Comparison of ENCODE assay signal across 14 cellular contexts in genomic region chr2:154143105-154143504, GRCh38.
A peak's percentile ranks its signal among the peaks of the same experiment; 100 is the strongest.
DNase-seq lines count a peak whose midpoint lies in the region; ATAC-seq and TF ChIP-seq lines count a peak whose summit lies in the region.
"Had no signal": no experiment of that assay in that cellular context is flagged by ENCODE, and none has a peak within 500 bp of the region (broad histone marks: within the 10 kb centered on the region; RNA-seq: fewer than 3 reads in every experiment).

No MANE protein-coding gene starts in this region.

- no peak overlapping the region for H3K56ac ChIP-seq in H9 (ENCODE audit: insufficient read length, low read depth, low read length)

- peak; percentile 49 for DNase-seq in H9
- no peak for DNase-seq in RWPE2 (ENCODE audit: low spot score)
- DNase-seq in smooth muscle cell (lab: John Stamatoyannopoulos, UW; ENCODE audit: unreplicated experiment): no peak
- no peak for DNase-seq in spleen
- DNase-seq in NCI-H510A treated with DMSO at 0.1 percent for 48 hours (lab: John Stamatoyannopoulos, UW): no peak
- no peak for DNase-seq in esophagus squamous epithelium (lab: John Stamatoyannopoulos, UW)
- DNase-seq: CD4-positive, alpha-beta memory T cell; DMS79; NCI-H187 treated with DMSO at 0.1 percent for 48 hours; NCI-H2171; NCI-H446 treated with DMSO at 0.1 percent for 48 hours; Peyer's patch; SHP77 had no signal

- H3K4me2 ChIP-seq in H9 (ENCODE audit: insufficient read depth, insufficient read length, low read length) (no peak overlapping the region), smooth muscle cell (no peak overlapping the region)

- H3F3A ChIP-seq in smooth muscle cell (ENCODE audit: low read depth): peaks cover 5% of the 10 kb centered on the region

- no peak overlapping the region for H2BK120ac ChIP-seq in H9 (ENCODE audit: low read depth, low read length, poor library complexity, severe bottlenecking)

- no CpG with 5 or more reads among the region's 4 CpGs for WGBS in H9 (ENCODE audit: extremely low coverage, insufficient read length, low lambda C conversion rate)
- 95% methylated on average over 4 of the region's 4 CpGs for WGBS in smooth muscle cell (ENCODE audit: low lambda C conversion rate)
- 75 to 89% (median 83%) methylated on average over 4 of the region's 4 CpGs for WGBS in spleen, 5 donors
- WGBS in esophagus squamous epithelium, 2 donors: 78 to 79% methylated on average over 4 of the region's 4 CpGs

- no peak overlapping the region for H3K4me3 ChIP-seq in RWPE2 (ENCODE audit: severe bottlenecking)
- no peak overlapping the region for H3K4me3 ChIP-seq in iPS-18a (ENCODE audit: low read length)
- H3K4me3 ChIP-seq in smooth muscle cell: no peak overlapping the region
- no peak overlapping the region for H3K4me3 ChIP-seq in spleen
- no peak overlapping the region for H3K4me3 ChIP-seq in esophagus squamous epithelium
- H3K4me3 ChIP-seq: Peyer's patch had no signal

- H2BK12ac ChIP-seq in H9 (ENCODE audit: insufficient read length, low read depth, low read length): no peak overlapping the region

- no peaks in the 10 kb centered on the region for H3K79me2 ChIP-seq in H9 (ENCODE audit: insufficient read depth, low read length)
- no peaks in the 10 kb centered on the region for H3K79me2 ChIP-seq in smooth muscle cell (ENCODE audit: low read depth)

- H3K23me2 ChIP-seq in H9 (ENCODE audit: insufficient read length, low read depth, low read length, poor library complexity, severe bottlenecking): no peaks in the 10 kb centered on the region

- no peak overlapping the region for H4K91ac ChIP-seq in H9 (ENCODE audit: insufficient read length, low read depth, low read length)

- TF ChIP-seq CTCF in H9 (conservative IDR thresholded peaks at IDR 0.05): no peak
- TF ChIP-seq CTCF in RWPE2 (IDR thresholded peaks at IDR 0.05; ENCODE audit: poor library complexity, severe bottlenecking): no peak
- no peak for TF ChIP-seq CTCF in smooth muscle cell (IDR thresholded peaks at IDR 0.05; ENCODE audit: borderline replicate concordance, insufficient read depth, poor library complexity, severe bottlenecking)
- TF ChIP-seq CTCF in spleen (IDR thresholded peaks at IDR 0.05 in 8 of 11, conservative IDR thresholded peaks at IDR 0.05 in 3 of 11): no peak
- no peak for TF ChIP-seq CTCF in esophagus squamous epithelium (IDR thresholded peaks at IDR 0.05)

- H3K79me1 ChIP-seq in H9 (ENCODE audit: insufficient read depth, low read depth, low read length, poor library complexity, severe bottlenecking): no peaks in the 10 kb centered on the region

- H3T11ph ChIP-seq in H9 (ENCODE audit: low read length): no peak overlapping the region

- H3K9me3 Mint-ChIP-seq in H9: peaks cover 0 to 3% of the 10 kb centered on the region in 2 experiments; a peak in 2 of 5 replicates

- H3K4me3 Mint-ChIP-seq in H9: no peak overlapping the region
- H3K4me3 Mint-ChIP-seq: CD4-positive, alpha-beta memory T cell had no signal

- TF ChIP-seq POLR2A in spleen (IDR thresholded peaks at IDR 0.05) (no peak), esophagus squamous epithelium (IDR thresholded peaks at IDR 0.05) (no peak)

- no peaks in the 10 kb centered on the region for H3K4me1 ChIP-seq in H9 (ENCODE audit: insufficient read depth, low read length)
- H3K4me1 ChIP-seq in RWPE2 (ENCODE audit: insufficient read depth, poor library complexity, severe bottlenecking): peaks cover 10% of the 10 kb centered on the region
- no peaks in the 10 kb centered on the region for H3K4me1 ChIP-seq in iPS-18a (ENCODE audit: control insufficient read depth, low read depth, low read length)
- H3K4me1 ChIP-seq in smooth muscle cell (ENCODE audit: low read depth): peaks cover 4% of the 10 kb centered on the region
- H3K4me1 ChIP-seq in spleen: no peaks in the 10 kb centered on the region
- no peaks in the 10 kb centered on the region for H3K4me1 ChIP-seq in esophagus squamous epithelium
- H3K4me1 ChIP-seq: Peyer's patch had no signal

- no peak overlapping the region for H3K4ac ChIP-seq in H9 (ENCODE audit: low read depth, low read length)

- no peaks in the 10 kb centered on the region for H3K27me3 Mint-ChIP-seq in H9 (ENCODE audit: low read depth)
- H3K27me3 Mint-ChIP-seq: CD4-positive, alpha-beta memory T cell had no signal

- intact Hi-C loops in spleen (cut with DNase I; ENCODE audit: low total_unique reads) (no loop called here), esophagus squamous epithelium (cut with DNase I) (no loop called here)

- H3K27me3 ChIP-seq in H9 (ENCODE audit: insufficient read depth, low read length) (no peaks in the 10 kb centered on the region), RWPE2 (ENCODE audit: insufficient read depth, poor library complexity, severe bottlenecking) (no peaks in the 10 kb centered on the region), iPS-18a (ENCODE audit: control insufficient read depth, insufficient read depth, low read length) (no peaks in the 10 kb centered on the region), smooth muscle cell (ENCODE audit: low read depth) (no peaks in the 10 kb centered on the region), spleen (replicated peaks in 1 of 7) (no peaks in the 10 kb centered on the region), esophagus squamous epithelium (no peaks in the 10 kb centered on the region)
- H3K27me3 ChIP-seq: Peyer's patch had no signal

- H3K4me1 Mint-ChIP-seq in H9: peaks cover 4 to 9% of the 10 kb centered on the region in 2 experiments; a peak in 3 of 4 replicates
- H3K4me1 Mint-ChIP-seq: CD4-positive, alpha-beta memory T cell had no signal

- no peak overlapping the region for H4K5ac ChIP-seq in H9 (ENCODE audit: insufficient read length, low read depth, low read length)

- H3K14ac ChIP-seq in H9 (ENCODE audit: insufficient read depth, low read length): no peak overlapping the region

- peak overlapping the region in 1 of 3 experiments; percentile 47; a peak in 1 of 7 replicates for H3K27ac Mint-ChIP-seq in H9
- H3K27ac Mint-ChIP-seq: CD4-positive, alpha-beta memory T cell had no signal

- H2BK5ac ChIP-seq in H9 (ENCODE audit: insufficient read length, low read length): no peak overlapping the region

- H2BK15ac ChIP-seq in H9 (ENCODE audit: low read depth, low read length): no peak overlapping the region

- no peak overlapping the region for H2AFZ ChIP-seq in H9 (ENCODE audit: low read length)
- H2AFZ ChIP-seq in smooth muscle cell (ENCODE audit: low read depth): no peak overlapping the region

- no peak overlapping the region for H2AK5ac ChIP-seq in H9 (ENCODE audit: insufficient read length, low read length)

- no peak overlapping the region for H4K8ac ChIP-seq in H9 (replicated peaks; ENCODE audit: insufficient read length, low read depth, low read length)

- ATAC-seq in RWPE2 (ENCODE audit: low read depth): no peak

- H3K36me3 ChIP-seq in RWPE2 (ENCODE audit: low read depth) (no peaks in the 10 kb centered on the region), iPS-18a (ENCODE audit: control insufficient read depth, low read depth, low read length) (no peaks in the 10 kb centered on the region), smooth muscle cell (ENCODE audit: low read depth) (no peaks in the 10 kb centered on the region), spleen (no peaks in the 10 kb centered on the region), esophagus squamous epithelium (no peaks in the 10 kb centered on the region)
- H3K36me3 ChIP-seq: Peyer's patch had no signal

- peak overlapping the region; percentile 10 for H3K27ac ChIP-seq in H9 (ENCODE audit: insufficient read length, low read depth, low read length)
- H3K27ac ChIP-seq in RWPE2 (ENCODE audit: poor library complexity, severe bottlenecking): peak overlapping the region; percentile 15
- H3K27ac ChIP-seq in iPS-18a (ENCODE audit: low read length): peak overlapping the region; percentile 4
- H3K27ac ChIP-seq in smooth muscle cell (ENCODE audit: low read depth): peak overlapping the region; percentile 89
- no peak overlapping the region for H3K27ac ChIP-seq in spleen
- no peak overlapping the region for H3K27ac ChIP-seq in esophagus squamous epithelium
- H3K27ac ChIP-seq: Peyer's patch had no signal

- H3K9me3 ChIP-seq in H9 (ENCODE audit: control insufficient read depth, low read depth, low read length): no peaks in the 10 kb centered on the region
- no peaks in the 10 kb centered on the region for H3K9me3 ChIP-seq in RWPE2 (ENCODE audit: severe bottlenecking)
- H3K9me3 ChIP-seq in iPS-18a (ENCODE audit: control insufficient read depth, low read depth, low read length): no peaks in the 10 kb centered on the region
- H3K9me3 ChIP-seq in smooth muscle cell (replicated peaks; ENCODE audit: low read depth): no peaks in the 10 kb centered on the region
- H3K9me3 ChIP-seq in spleen: no peaks in the 10 kb centered on the region
- no peaks in the 10 kb centered on the region for H3K9me3 ChIP-seq in esophagus squamous epithelium
- H3K9me3 ChIP-seq: Peyer's patch had no signal

- no peak overlapping the region for H3K23ac ChIP-seq in H9 (ENCODE audit: insufficient read length, low read depth, low read length)

- H3K9ac ChIP-seq in H9 (ENCODE audit: extremely low read depth, insufficient read length, low read length) (no peak overlapping the region), iPS-18a (ENCODE audit: low read length) (no peak overlapping the region), smooth muscle cell (ENCODE audit: low read depth) (peak overlapping the region; percentile 26)

- no peaks in the 10 kb centered on the region for H3K36me3 Mint-ChIP-seq in H9 (ENCODE audit: insufficient read depth in 1 of 3, low read depth in 3 of 3)
- H3K36me3 Mint-ChIP-seq: CD4-positive, alpha-beta memory T cell had no signal

- H3K18ac ChIP-seq in H9 (ENCODE audit: insufficient read length, low read depth, low read length): no peak overlapping the region

- H4K20me1 ChIP-seq in H9 (ENCODE audit: control insufficient read depth, insufficient read depth, insufficient read length): no peaks in the 10 kb centered on the region
- no peaks in the 10 kb centered on the region for H4K20me1 ChIP-seq in smooth muscle cell (ENCODE audit: low read depth)

- no peak overlapping the region for H2BK20ac ChIP-seq in H9 (ENCODE audit: low read depth, low read length, poor library complexity, severe bottlenecking)

Comparison
In these comparisons a context has a peak if more than half of its experiments do, and no peak if none do; other contexts are left out.
1. H3K27ac ChIP-seq: peak in H9 (single experiment), RWPE2 (single experiment), iPS-18a (single experiment) and smooth muscle cell (single experiment); none in spleen (0 of 8) and esophagus squamous epithelium (0 of 4).